Comparison of ENCODE assay signal across 8 cellular contexts in genomic region chr6:35258336-35258735, GRCh38. TPM values are rescaled to one million over a fixed set of nuclear protein-coding genes. Genes with fewer than 3 reads are reported as not detected.
DNase-seq lines count a peak whose midpoint lies in the region; ATAC-seq and TF ChIP-seq lines count a peak whose summit lies in the region.

No MANE protein-coding gene starts in this region.

- peak overlapping the region; percentile 97 to 98 for H3K4me3 Mint-ChIP-seq in CD14-positive monocyte

- no peaks in the 10 kb centered on the region for H4K20me1 ChIP-seq in MM.1S (ENCODE audit: insufficient read depth, low read length)

- intact Hi-C loops in CD14-positive monocyte (cut with micrococcal nuclease), result loop anchor here in 1 of 2 donors (5.0 to 10.0 kb wide), 2 partner anchors 504 to 1289 kb away; partner anchors contain the start of genes SNRPC and STK38

- H3K9me3 ChIP-seq in MM.1S (replicated peaks; ENCODE audit: insufficient read depth, low read length) (no peaks in the 10 kb centered on the region), neuron (ENCODE audit: low read length) (no peaks in the 10 kb centered on the region)
- H3K9me3 ChIP-seq in effector memory CD4-positive, alpha-beta T cell (ENCODE audit: control insufficient read depth, low read length), result no peaks in the 10 kb centered on the region

- H3K4me3 ChIP-seq in MM.1S (ENCODE audit: low read length) (peak overlapping the region; percentile 83), neuron (ENCODE audit: low read length) (peak overlapping the region; percentile 63)
- peak overlapping the region; percentile 67 for H3K4me3 ChIP-seq in effector memory CD4-positive, alpha-beta T cell (ENCODE audit: insufficient read depth, low read depth, low read length, poor library complexity, severe bottlenecking)

- H3K27ac Mint-ChIP-seq in CD14-positive monocyte, result peak overlapping the region in 6 of 7 donors; percentile 97 to 99 (median 99)

- peaks cover 17% of the 10 kb centered on the region for H3K4me1 ChIP-seq in MM.1S (ENCODE audit: low read length)
- peaks cover 17% of the 10 kb centered on the region for H3K4me1 ChIP-seq in effector memory CD4-positive, alpha-beta T cell (ENCODE audit: control insufficient read depth, insufficient read depth, low read length, poor library complexity, severe bottlenecking)
- H3K4me1 ChIP-seq in neuron (ENCODE audit: insufficient read depth, low read length), result peaks cover 15% of the 10 kb centered on the region

- H3K4me2 ChIP-seq in MM.1S (ENCODE audit: low read depth, low read length), result peak overlapping the region; percentile 74

- ATAC-seq in GM21529 (IDR thresholded peaks at IDR 0.05; ENCODE audit: unreplicated experiment), result no peak
- no peak for ATAC-seq in activated CD4-positive, CD25-positive, alpha-beta regulatory T cell treated with anti-CD3 and anti-CD28 coated beads, Interleukin-2, amount 50 U/mL, for 24 hours

- H3K36me3 Mint-ChIP-seq in CD14-positive monocyte, result peaks cover 0 to 7% of the 10 kb centered on the region in 2 donors

- H3K9me3 Mint-ChIP-seq in CD14-positive monocyte, result no peaks in the 10 kb centered on the region

- H3K4me1 Mint-ChIP-seq in CD14-positive monocyte, result peaks cover 36% of the 10 kb centered on the region

- DNase-seq in CD14-positive monocyte (ENCODE audit: low spot score) (no peak), MM.1S (no peak), NOMO-1 (lab: John Stamatoyannopoulos, UW; ENCODE audit: unreplicated experiment in 2 of 2) (no peak), AML-193 (lab: John Stamatoyannopoulos, UW) (no peak)
- DNase-seq in effector memory CD4-positive, alpha-beta T cell, result no peak

- H2AFZ ChIP-seq in MM.1S (ENCODE audit: low read length), result no peak overlapping the region; the same call in 1 of the 2 replicates
- peak overlapping the region; percentile 44 for H2AFZ ChIP-seq in neuron (ENCODE audit: low read depth, low read length)

- H3K36me3 ChIP-seq in MM.1S (replicated peaks; ENCODE audit: insufficient read depth, low read length) (no peaks in the 10 kb centered on the region), neuron (ENCODE audit: insufficient read depth, low read length) (no peaks in the 10 kb centered on the region)
- H3K36me3 ChIP-seq in effector memory CD4-positive, alpha-beta T cell (ENCODE audit: control insufficient read depth, insufficient read depth, low read length), result no peaks in the 10 kb centered on the region

- H3F3A ChIP-seq in MM.1S (ENCODE audit: insufficient read depth, low read length), result peaks cover 16% of the 10 kb centered on the region

- H3K9ac ChIP-seq in MM.1S (ENCODE audit: low read length), result peak overlapping the region; percentile 95; the same call in 1 of the 2 replicates

- H3K27ac ChIP-seq in MM.1S (ENCODE audit: low read length), result no peak overlapping the region
- peak overlapping the region; percentile 91 for H3K27ac ChIP-seq in effector memory CD4-positive, alpha-beta T cell (ENCODE audit: insufficient read depth, low read length, poor library complexity, severe bottlenecking)

- H3K27me3 ChIP-seq in MM.1S (replicated peaks; ENCODE audit: insufficient read depth, low read length) (no peaks in the 10 kb centered on the region), neuron (ENCODE audit: insufficient read depth, low read length) (no peaks in the 10 kb centered on the region)
- no peaks in the 10 kb centered on the region for H3K27me3 ChIP-seq in effector memory CD4-positive, alpha-beta T cell (replicated peaks; ENCODE audit: control insufficient read depth, insufficient read depth, low read length, poor library complexity, severe bottlenecking)

- peaks cover 23% of the 10 kb centered on the region for H3K79me2 ChIP-seq in MM.1S (ENCODE audit: low read length)

- no peak for TF ChIP-seq CTCF in CD14-positive monocyte (IDR thresholded peaks at IDR 0.05)
- TF ChIP-seq CTCF in MM.1S (IDR thresholded peaks at IDR 0.05; ENCODE audit: low read length), result no peak

- no peaks in the 10 kb centered on the region for H3K9me2 ChIP-seq in MM.1S (replicated peaks; ENCODE audit: insufficient read depth, low read length)

- H3K27me3 Mint-ChIP-seq in CD14-positive monocyte (ENCODE audit: low read depth in 3 of 3), result peaks cover 0 to 2% (median 1%) of the 10 kb centered on the region in 3 donors

RNA-seq across cellular contexts. Expression of gene ZNF76, which starts 1.2 kb away (rescaled TPM):
- polyA plus RNA-seq in CD14-positive monocyte, result 1 to 10 TPM; 6.8 to 9.6 TPM

RNA-seq across cellular contexts. Expression of gene DEF6, which starts 39.3 kb away (rescaled TPM):
- polyA plus RNA-seq in CD14-positive monocyte, result 10 to 100 TPM; 41.2 to 59.3 TPM

RNA-seq across cellular contexts. Expression of gene SCUBE3, which starts 44.6 kb away (rescaled TPM):
- polyA plus RNA-seq in CD14-positive monocyte, result not detected
